10 cellular contexts compared by ENCODE assay signal in genomic region chr2:61620244-61621159, GRCh38.
DNase-seq lines count a peak whose midpoint lies in the region; ATAC-seq and TF ChIP-seq lines count a peak whose summit lies in the region.
"Had no signal": no experiment of that assay in that cellular context is flagged by ENCODE, and none has a peak within 500 bp of the region (broad histone marks: within the 10 kb centered on the region; RNA-seq: fewer than 3 reads in every experiment).

No MANE protein-coding gene starts in this region.

- no peak overlapping the region for H2BK120ac ChIP-seq in mesenchymal stem cell (ENCODE audit: low read depth, low read length)

- H3K36me3 ChIP-seq in mesenchymal stem cell (ENCODE audit: control insufficient read depth in 1 of 2, insufficient read depth in 2 of 2, low read depth in 1 of 2, low read length in 2 of 2) (no peaks in the 10 kb centered on the region), prostate gland (no peaks in the 10 kb centered on the region)

- H3K14ac ChIP-seq in mesenchymal stem cell (ENCODE audit: low read length in 2 of 2) = no peak overlapping the region

- intact Hi-C loops in prostate gland (cut with DNase I) = no loop called here
- intact Hi-C loops in dorsolateral prefrontal cortex (cut with DNase I) = no loop called here
- intact Hi-C loops in Right ventricle myocardium inferior (cut with DNase I) = no loop called here

- H2AFZ ChIP-seq in mesenchymal stem cell (ENCODE audit: low read depth, low read length) = no peak overlapping the region

- peak overlapping the region in 1 of 2 experiments; percentile 2 for H3K4me3 ChIP-seq in mesenchymal stem cell (ENCODE audit: insufficient read depth in 1 of 2, low read depth in 1 of 2, low read length in 2 of 2)
- H3K4me3 ChIP-seq in prostate gland = no peak overlapping the region
- H3K4me3 ChIP-seq in dorsolateral prefrontal cortex = no peak overlapping the region

- H2BK5ac ChIP-seq in mesenchymal stem cell (ENCODE audit: low read depth, low read length, poor library complexity, severe bottlenecking) = no peak overlapping the region

- H3K27ac ChIP-seq in mesenchymal stem cell (ENCODE audit: low read length, poor library complexity, severe bottlenecking) (no peak overlapping the region), prostate gland (no peak overlapping the region), dorsolateral prefrontal cortex (peak overlapping the region in 3 of 59 donors; percentile 14 to 39 (median 24))

- no peaks in the 10 kb centered on the region for H3K9me3 ChIP-seq in mesenchymal stem cell (ENCODE audit: control insufficient read depth, low read length)
- H3K9me3 ChIP-seq in prostate gland = no peaks in the 10 kb centered on the region

- no peak for ATAC-seq in Right ventricle myocardium inferior

- H3K4me1 ChIP-seq in mesenchymal stem cell (ENCODE audit: control insufficient read depth, insufficient read depth, low read depth, low read length) (peaks cover 5% of the 10 kb centered on the region), prostate gland (replicated peaks) (no peaks in the 10 kb centered on the region)

- H3K9ac ChIP-seq in mesenchymal stem cell (ENCODE audit: low read length) = peak overlapping the region; percentile 38

- H3K4me3 Mint-ChIP-seq in activated naive CD8-positive, alpha-beta T cell treated with anti-CD3 and anti-CD28 coated beads for 36 hours = no peak overlapping the region
- H3K4me3 Mint-ChIP-seq: naive B cell had no signal

- no peak overlapping the region for H4K91ac ChIP-seq in mesenchymal stem cell (ENCODE audit: low read length)

- no peak overlapping the region for H2BK12ac ChIP-seq in mesenchymal stem cell (ENCODE audit: low read length in 2 of 2)

- H3K27ac Mint-ChIP-seq in activated naive CD8-positive, alpha-beta T cell treated with anti-CD3 and anti-CD28 coated beads for 36 hours = no peak overlapping the region

- no peak overlapping the region for H3K4ac ChIP-seq in mesenchymal stem cell (ENCODE audit: low read depth in 1 of 2, low read length in 2 of 2)

- no peak overlapping the region for H3K18ac ChIP-seq in mesenchymal stem cell (ENCODE audit: low read depth in 1 of 2, low read length in 2 of 2)

- H3K36me3 Mint-ChIP-seq in activated naive CD8-positive, alpha-beta T cell treated with anti-CD3 and anti-CD28 coated beads for 36 hours = no peaks in the 10 kb centered on the region

- H3K27me3 ChIP-seq in mesenchymal stem cell (ENCODE audit: control insufficient read depth in 1 of 2, insufficient read depth in 1 of 2, low read length in 2 of 2) (no peaks in the 10 kb centered on the region), prostate gland (replicated peaks; ENCODE audit: insufficient read depth) (no peaks in the 10 kb centered on the region), dorsolateral prefrontal cortex (no peaks in the 10 kb centered on the region)

- H3K4me1 Mint-ChIP-seq in activated naive CD8-positive, alpha-beta T cell treated with anti-CD3 and anti-CD28 coated beads for 36 hours = peaks cover 6% of the 10 kb centered on the region
- H3K4me1 Mint-ChIP-seq: naive B cell had no signal

- H2AK5ac ChIP-seq in mesenchymal stem cell (ENCODE audit: low read length, severe bottlenecking) = no peak overlapping the region

- H2BK15ac ChIP-seq in mesenchymal stem cell (ENCODE audit: low read depth, poor library complexity, severe bottlenecking) = no peak overlapping the region

- no peak overlapping the region for H4K8ac ChIP-seq in mesenchymal stem cell (ENCODE audit: low read length)

- H3K27me3 Mint-ChIP-seq in activated naive CD8-positive, alpha-beta T cell treated with anti-CD3 and anti-CD28 coated beads for 36 hours = no peaks in the 10 kb centered on the region
- H3K27me3 Mint-ChIP-seq: naive B cell had no signal

- DNase-seq in GM04503 (ENCODE audit: low read depth) = peak; percentile 53
- DNase-seq in HS-5 (ENCODE audit: low read depth) = peak; percentile 41
- DNase-seq in activated naive CD8-positive, alpha-beta T cell treated with anti-CD3 and anti-CD28 coated beads for 36 hours = peak; percentile 3
- DNase-seq in mesenchymal stem cell = peak; percentile 89
- DNase-seq in prostate gland (ENCODE audit: low spot score) = no peak
- no peak for DNase-seq in NCI-H2171 treated with DMSO at 0.1 percent for 48 hours (lab: John Stamatoyannopoulos, UW)
- no peak for DNase-seq in dorsolateral prefrontal cortex
- DNase-seq in Right ventricle myocardium inferior (ENCODE audit: missing footprints) = no peak
- DNase-seq: effector CD8-positive, alpha-beta T cell; naive B cell had no signal

- TF ChIP-seq CTCF in prostate gland (IDR thresholded peaks at IDR 0.05) = no peak
- TF ChIP-seq CTCF in dorsolateral prefrontal cortex (IDR thresholded peaks at IDR 0.05 in 54 of 56, conservative IDR thresholded peaks at IDR 0.05 in 2 of 56; ENCODE audit: low read depth in 1 of 56, partially characterized antibody in 56 of 56) = no peak

- H3K79me1 ChIP-seq in mesenchymal stem cell (replicated peaks; ENCODE audit: low read length, poor library complexity, severe bottlenecking) = no peaks in the 10 kb centered on the region

- H3K4me2 ChIP-seq in mesenchymal stem cell (ENCODE audit: low read length, poor library complexity, severe bottlenecking) = no peak overlapping the region

- no peak overlapping the region for H3K23ac ChIP-seq in mesenchymal stem cell (ENCODE audit: low read length in 2 of 2)

- no peak for TF ChIP-seq POLR2A in prostate gland (IDR thresholded peaks at IDR 0.05)

- WGBS in mesenchymal stem cell = 49% methylated on average over 6 of the region's 6 CpGs
- WGBS in prostate gland = 68% methylated on average over 6 of the region's 6 CpGs

- H3K9me3 Mint-ChIP-seq in activated naive CD8-positive, alpha-beta T cell treated with anti-CD3 and anti-CD28 coated beads for 36 hours = no peaks in the 10 kb centered on the region

Comparison
In these comparisons a context has a peak if more than half of its experiments do, and no peak if none do; other contexts are left out.
1. DNase-seq: peak in GM04503 (single experiment), HS-5 (single experiment), activated naive CD8-positive, alpha-beta T cell treated with anti-CD3 and anti-CD28 coated beads for 36 hours (single experiment) and mesenchymal stem cell (single experiment); none in prostate gland (single experiment), NCI-H2171 treated with DMSO at 0.1 percent for 48 hours (single experiment), dorsolateral prefrontal cortex (0 of 10) and Right ventricle myocardium inferior (single experiment).